9 cellular contexts compared by ENCODE assay signal in genomic region chr7:128032605-128033235, GRCh38. TPM values are rescaled to one million over a fixed set of nuclear protein-coding genes. Genes with fewer than 3 reads are reported as not detected.
DNase-seq lines count a peak whose midpoint lies in the region; ATAC-seq and TF ChIP-seq lines count a peak whose summit lies in the region.
"Had no signal": no experiment of that assay in that cellular context is flagged by ENCODE, and none has a peak within 500 bp of the region (broad histone marks: within the 10 kb centered on the region; RNA-seq: fewer than 3 reads in every experiment).

No MANE protein-coding gene starts in this region.

- H3K27me3 Mint-ChIP-seq in activated CD8-positive, alpha-beta memory T cell treated with anti-CD3 and anti-CD28 coated beads, Interleukin-2, amount 10 ng/mL, durations not matched to agents 7 days and 5 days = peaks cover 20% of the 10 kb centered on the region

- H3K36me3 ChIP-seq in heart left ventricle (peaks cover 0 to 6% (median 0%) of the 10 kb centered on the region in 9 donors), mucosa of descending colon (ENCODE audit: low read depth) (no peaks in the 10 kb centered on the region)

- CTCF ChIA-PET in activated CD8-positive, alpha-beta memory T cell treated with anti-CD3 and anti-CD28 coated beads, Interleukin-2, amount 10 ng/mL, durations not matched to agents 7 days and 5 days (lab: Charles Lee) = interaction anchor here (0.9 kb wide), 1 partner anchor 324 kb away, joined by 4 read pairs; no protein-coding TSS in a partner anchor
- CTCF ChIA-PET in RWPE1 (lab: Yijun Ruan, JAX) = interaction anchor here (0.6 to 0.7 kb wide), 2 partner anchors 10 to 201 kb away, joined by 3 to 4 read pairs; no protein-coding TSS in a partner anchor

- intact Hi-C loops in heart left ventricle (cut with DNase I) = loop anchor here in 8 of 10 donors (5.0 to 10.0 kb wide), 8 partner anchors 90 to 328 kb away; no protein-coding TSS in a partner anchor
- intact Hi-C loops in sciatic nerve (cut with DNase I) = no loop called here
- intact Hi-C loops in mucosa of descending colon (cut with DNase I, micrococcal nuclease) = no loop called here

- TF ChIP-seq CTCF in heart left ventricle (IDR thresholded peaks at IDR 0.05) (no peak), mucosa of descending colon (IDR thresholded peaks at IDR 0.05) (no peak), RWPE1 (conservative IDR thresholded peaks at IDR 0.05; ENCODE audit: low read depth) (no peak)

- POLR2A ChIA-PET in RWPE1 (lab: Yijun Ruan, JAX; ENCODE audit: low non-redundant PET) = no interaction called here

- H3K4me3 Mint-ChIP-seq in activated CD8-positive, alpha-beta memory T cell treated with anti-CD3 and anti-CD28 coated beads, Interleukin-2, amount 10 ng/mL, durations not matched to agents 7 days and 5 days = no peak overlapping the region

- peak overlapping the region; percentile 34 to 79 (median 60) for H3K4me3 ChIP-seq in heart left ventricle
- no peak overlapping the region for H3K4me3 ChIP-seq in mucosa of descending colon

- H3K27me3 ChIP-seq in heart left ventricle = no peaks in the 10 kb centered on the region

- H3K9me3 ChIP-seq in heart left ventricle (no peaks in the 10 kb centered on the region), mucosa of descending colon (no peaks in the 10 kb centered on the region)

- 16 to 26% (median 20%) methylated on average over 34 to 41 of the region's 41 CpGs for WGBS in heart left ventricle, 4 donors

- H3K27ac ChIP-seq in heart left ventricle (peak overlapping the region in 4 of 12 donors; percentile 27 to 66 (median 35)), RWPE1 (no peak overlapping the region)
- H3K27ac ChIP-seq: epithelial cell of prostate had no signal

- DNase-seq in activated CD8-positive, alpha-beta memory T cell treated with anti-CD3 and anti-CD28 coated beads, Interleukin-2, amount 10 ng/mL, durations not matched to agents 7 days and 5 days = no peak
- DNase-seq in heart left ventricle (peak in 3 of 5 donors; percentile 30 to 70 (median 46)), sciatic nerve (ENCODE audit: low spot score) (no peak), mucosa of descending colon (no peak), NCI-H2029 treated with DMSO at 0.1 percent for 48 hours (lab: John Stamatoyannopoulos, UW) (no peak), RWPE1 (ENCODE audit: low spot score) (no peak)

- peaks cover 2% of the 10 kb centered on the region for H3K4me1 Mint-ChIP-seq in activated CD8-positive, alpha-beta memory T cell treated with anti-CD3 and anti-CD28 coated beads, Interleukin-2, amount 10 ng/mL, durations not matched to agents 7 days and 5 days

- peaks cover 0 to 40% (median 12%) of the 10 kb centered on the region in 12 donors for H3K4me1 ChIP-seq in heart left ventricle
- peaks cover 4% of the 10 kb centered on the region for H3K4me1 ChIP-seq in mucosa of descending colon (ENCODE audit: low read depth)

- no peak for TF ChIP-seq POLR2A in heart left ventricle (IDR thresholded peaks at IDR 0.05)

- no peaks in the 10 kb centered on the region for H3K9me3 Mint-ChIP-seq in activated CD8-positive, alpha-beta memory T cell treated with anti-CD3 and anti-CD28 coated beads, Interleukin-2, amount 10 ng/mL, durations not matched to agents 7 days and 5 days (ENCODE audit: low read depth)

- ATAC-seq in GM18502 (IDR thresholded peaks at IDR 0.05; ENCODE audit: poor library complexity, unreplicated experiment) (peak; percentile 2), heart left ventricle (peak in 2 of 4 donors; percentile 21 to 39), sciatic nerve (peak; percentile 33), mucosa of descending colon (no peak), HG02763 (IDR thresholded peaks at IDR 0.05; ENCODE audit: unreplicated experiment) (no peak)
- ATAC-seq in activated CD8-positive, alpha-beta memory T cell treated with anti-CD3 and anti-CD28 coated beads, Interleukin-2, amount 10 ng/mL, durations not matched to agents 7 days and 5 days = peak; percentile 18

- no peak overlapping the region for H3K27ac Mint-ChIP-seq in activated CD8-positive, alpha-beta memory T cell treated with anti-CD3 and anti-CD28 coated beads, Interleukin-2, amount 10 ng/mL, durations not matched to agents 7 days and 5 days

- peaks cover 11% of the 10 kb centered on the region for H3K36me3 Mint-ChIP-seq in activated CD8-positive, alpha-beta memory T cell treated with anti-CD3 and anti-CD28 coated beads, Interleukin-2, amount 10 ng/mL, durations not matched to agents 7 days and 5 days

RNA-seq across cellular contexts. Expression of gene LRRC4, which starts 1.5 kb away (rescaled TPM):
- not detected for total RNA-seq in activated CD8-positive, alpha-beta memory T cell treated with anti-CD3 and anti-CD28 coated beads, Interleukin-2, amount 10 ng/mL, durations not matched to agents 7 days and 5 days
- 1 to 10 TPM; 2.7 to 6.8 (median 4.0) TPM for total RNA-seq in heart left ventricle
- polyA plus RNA-seq in heart left ventricle = 1 to 10 TPM in 1 of 2 donors, under 1 TPM in 1; 0.89 to 2.2 TPM
- 14.7 TPM for total RNA-seq in sciatic nerve
- total RNA-seq in mucosa of descending colon = 1 to 10 TPM in 2 of 3 donors, under 1 TPM in 1; 0.26 to 7.6 (median 1.1) TPM

Comparison
In these comparisons a context has a peak if more than half of its experiments do, and no peak if none do; other contexts are left out.
1. ATAC-seq: peak in GM18502 (single experiment), activated CD8-positive, alpha-beta memory T cell treated with anti-CD3 and anti-CD28 coated beads, Interleukin-2, amount 10 ng/mL, durations not matched to agents 7 days and 5 days (single experiment) and sciatic nerve (single experiment); none in mucosa of descending colon (single experiment) and HG02763 (single experiment).
2. DNase-seq: peak in heart left ventricle (3 of 5); none in activated CD8-positive, alpha-beta memory T cell treated with anti-CD3 and anti-CD28 coated beads, Interleukin-2, amount 10 ng/mL, durations not matched to agents 7 days and 5 days (single experiment), sciatic nerve (single experiment), mucosa of descending colon (0 of 3), NCI-H2029 treated with DMSO at 0.1 percent for 48 hours (single experiment) and RWPE1 (single experiment).
3. intact Hi-C loops: an anchor here in heart left ventricle (5.0 to 10.0 kb wide); none called in sciatic nerve and mucosa of descending colon.